Comparison of ENCODE assay signal across 1 cellular context in the genomic region with DNA sequence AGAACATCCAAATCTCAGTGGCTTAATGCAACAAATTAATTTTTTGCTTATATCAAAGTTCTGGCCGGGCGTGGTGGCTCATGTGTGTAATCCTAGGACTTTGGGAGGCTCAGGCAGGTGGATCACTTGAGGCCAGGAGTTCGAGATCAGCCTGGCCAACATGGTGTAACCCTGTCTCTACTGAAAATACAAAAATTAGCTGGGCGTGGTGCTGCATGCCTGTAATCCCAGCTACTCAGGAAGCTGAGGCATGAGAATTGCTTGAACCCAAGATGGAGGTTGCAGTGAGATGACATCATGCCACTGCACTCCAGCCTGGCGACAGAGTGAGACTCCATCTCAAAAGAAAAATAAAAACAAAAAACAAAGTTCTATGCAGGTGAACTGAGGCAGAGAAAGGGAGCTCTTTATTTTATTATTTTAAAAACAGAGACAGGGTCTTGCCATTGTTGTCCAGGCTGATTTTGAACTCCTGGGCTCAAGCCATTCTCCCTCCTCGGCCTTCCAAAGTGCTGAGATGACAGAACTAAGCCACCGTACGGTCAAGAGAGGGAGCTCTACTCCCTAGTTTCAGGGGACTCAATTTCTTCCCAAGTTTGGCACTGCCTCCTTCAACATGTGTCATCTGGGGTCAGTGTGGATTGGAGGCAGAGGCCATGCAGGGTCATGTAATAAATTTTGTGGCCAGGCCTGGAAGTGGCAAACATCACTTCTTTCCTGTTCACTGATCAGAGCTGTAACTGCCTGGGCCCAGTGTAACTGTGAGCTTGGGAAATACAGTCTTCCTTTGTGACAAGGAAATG.
TF ChIP-seq lines count a peak whose summit lies in the region.

No MANE protein-coding gene starts in this region.

TF ChIP-seq in K562, 482 proteins besides CTCF, POLR2A, EP300 and RAD21 (continued from another document and continues in another):
- TF ChIP-seq ETV1 (tag; conservative IDR thresholded peaks at IDR 0.05; ENCODE audit: low read depth) (peak; percentile 75), DMBX1 (CRISPR knock-in tag; IDR thresholded peaks at IDR 0.05; ENCODE audit: borderline replicate concordance) (0 out of 2 replicates have a peak, but pooled peaks have one; percentile 23), RBM14 (IDR thresholded peaks at IDR 0.05; ENCODE audit: borderline replicate concordance, insufficient read depth, low read depth, low read length) (no peak), MAFK (IDR thresholded peaks at IDR 0.05; ENCODE audit: low read length) (peak; percentile 96), YY1 (IDR thresholded peaks at IDR 0.05; ENCODE audit: borderline replicate concordance in 1 of 3, control insufficient read depth in 1 of 3, extremely low read depth in 1 of 3, insufficient read depth in 3 of 3, insufficient read length in 1 of 3, insufficient replicate concordance in 2 of 3, low read depth in 1 of 3, low read length in 2 of 3) (peak in 1 of 3 experiments; percentile 49), LCOR (CRISPR knock-in tag; IDR thresholded peaks at IDR 0.05) (no peak), L3MBTL2 (IDR thresholded peaks at IDR 0.05) (peak; percentile 24; the same call in 1 of the 2 replicates), ESRRA (IDR thresholded peaks at IDR 0.05; ENCODE audit: borderline replicate concordance, low read depth) (0 out of 2 replicates have a peak, but pooled peaks have one; percentile 63), SMC3 (conservative IDR thresholded peaks at IDR 0.05; ENCODE audit: insufficient read depth, low read depth, low read length) (peak; percentile 54; the same call in 1 of the 2 replicates), CC2D1A (IDR thresholded peaks at IDR 0.05) (no peak), KDM2B (CRISPR knock-in tag; IDR thresholded peaks at IDR 0.05) (no peak), TEAD4 (IDR thresholded peaks at IDR 0.05; ENCODE audit: low read length) (no peak), TEAD4 (CRISPR knock-in tag; IDR thresholded peaks at IDR 0.05; ENCODE audit: borderline replicate concordance) (no peak), BACH1 (tag; IDR thresholded peaks at IDR 0.05) (0 out of 2 replicates have a peak, but pooled peaks have one; percentile 16), ZNF23 (CRISPR knock-in tag; IDR thresholded peaks at IDR 0.05) (no peak), ZNF589 (CRISPR knock-in tag; IDR thresholded peaks at IDR 0.05; ENCODE audit: low read depth) (peak; percentile 69; the same call in 1 of the 2 replicates), NR2C1 (IDR thresholded peaks at IDR 0.05) (peak; percentile 47; the same call in 1 of the 2 replicates), NR2C1 (tag; IDR thresholded peaks at IDR 0.05) (peak; percentile 74), KLF16 (IDR thresholded peaks at IDR 0.05) (no peak), SMARCA4 (IDR thresholded peaks at IDR 0.05) (peak; percentile 23; the same call in 1 of the 2 replicates), BDP1 (IDR thresholded peaks at IDR 0.05; ENCODE audit: insufficient read depth, insufficient read length) (no peak), SMARCC2 (IDR thresholded peaks at IDR 0.05; ENCODE audit: low read depth) (no peak), ZNF76 (CRISPR knock-in tag; IDR thresholded peaks at IDR 0.05; ENCODE audit: borderline replicate concordance) (no peak), DNMT1 (IDR thresholded peaks at IDR 0.05) (no peak), ZNF175 (CRISPR knock-in tag; IDR thresholded peaks at IDR 0.05; ENCODE audit: low read depth) (peak; percentile 69), RBM22 (IDR thresholded peaks at IDR 0.05; ENCODE audit: low read depth, low read length, poor library complexity, severe bottlenecking) (no peak), DPF2 (IDR thresholded peaks at IDR 0.05) (peak; percentile 23; the same call in 1 of the 2 replicates), JUN (IDR thresholded peaks at IDR 0.05; ENCODE audit: borderline replicate concordance, low read depth, low read length) (peak; percentile 58; the same call in 1 of the 2 replicates), JUN (CRISPR knock-in tag; IDR thresholded peaks at IDR 0.05; ENCODE audit: borderline replicate concordance) (no peak), FOSL1 (tag; conservative IDR thresholded peaks at IDR 0.05) (peak; percentile 45), FUS (optimal IDR thresholded peaks at IDR 0.05; ENCODE audit: low read depth, low read length) (no peak), HNRNPH1 (optimal IDR thresholded peaks at IDR 0.05; ENCODE audit: low read depth, low read length) (no peak), CEBPG (CRISPR knock-in tag; IDR thresholded peaks at IDR 0.05) (peak; percentile 85), CEBPG (tag; conservative IDR thresholded peaks at IDR 0.05 in 1 of 2, IDR thresholded peaks at IDR 0.05 in 1 of 2) (peak in 1 of 2 experiments; percentile 89; a peak in 2 of 4 replicates), BCOR (IDR thresholded peaks at IDR 0.05) (no peak), SOX6 (IDR thresholded peaks at IDR 0.05) (peak; percentile 6; the same call in 1 of the 2 replicates), ZNF354B (CRISPR knock-in tag; IDR thresholded peaks at IDR 0.05) (no peak), ZNF780A (CRISPR knock-in tag; IDR thresholded peaks at IDR 0.05) (no peak), KHSRP (IDR thresholded peaks at IDR 0.05) (no peak), ZC3H8 (IDR thresholded peaks at IDR 0.05) (no peak), HMGN3 (IDR thresholded peaks at IDR 0.05; ENCODE audit: borderline replicate concordance, extremely low read depth, insufficient read length, low read depth, low read length) (no peak), XRCC3 (IDR thresholded peaks at IDR 0.05) (no peak), TRIM24 (IDR thresholded peaks at IDR 0.05) (0 out of 4 replicates have a peak, but pooled peaks of 1 of the 2 experiments have one; percentile 0), PPARD (CRISPR knock-in tag; IDR thresholded peaks at IDR 0.05) (no peak), RB1 (IDR thresholded peaks at IDR 0.05; ENCODE audit: low read depth) (peak; percentile 50; the same call in 1 of the 2 replicates), CBX3 (IDR thresholded peaks at IDR 0.05; ENCODE audit: borderline replicate concordance in 1 of 2, low read length in 2 of 2) (0 out of 3 replicates have a peak, but pooled peaks of 1 of the 2 experiments have one; percentile 44), MYC (IDR thresholded peaks at IDR 0.05; ENCODE audit: low read depth, low read length) (peak; percentile 30), MYC (CRISPR knock-in tag; IDR thresholded peaks at IDR 0.05; ENCODE audit: borderline replicate concordance, low read depth) (no peak), FOXP1 (CRISPR knock-in tag; IDR thresholded peaks at IDR 0.05) (no peak), MAFG (tag; conservative IDR thresholded peaks at IDR 0.05) (peak; percentile 98), MEF2D (tag; conservative IDR thresholded peaks at IDR 0.05; ENCODE audit: low read depth) (0 out of 2 replicates have a peak, but pooled peaks have one; percentile 26), ATF1 (CRISPR knock-in tag; IDR thresholded peaks at IDR 0.05) (no peak), ATF1 (tag; IDR thresholded peaks at IDR 0.05) (peak; percentile 59), FIP1L1 (IDR thresholded peaks at IDR 0.05; ENCODE audit: low read depth, low read length, poor library complexity, severe bottlenecking) (no peak), MAZ (CRISPR knock-in tag; conservative IDR thresholded peaks at IDR 0.05 in 1 of 2, IDR thresholded peaks at IDR 0.05 in 1 of 2) (peak in 1 of 2 experiments; percentile 46; a peak in 1 of 4 replicates), NFIC (IDR thresholded peaks at IDR 0.05) (peak; percentile 33), NFE2L1 (tag; IDR thresholded peaks at IDR 0.05; ENCODE audit: borderline replicate concordance, low read depth) (no peak), PHB2 (IDR thresholded peaks at IDR 0.05; ENCODE audit: low read depth) (no peak), PRPF4 (IDR thresholded peaks at IDR 0.05; ENCODE audit: insufficient read depth, low read depth, low read length, poor library complexity, severe bottlenecking) (no peak), NCOR1 (IDR thresholded peaks at IDR 0.05) (peak; percentile 21; the same call in 1 of the 2 replicates), RCOR1 (IDR thresholded peaks at IDR 0.05; ENCODE audit: borderline replicate concordance in 1 of 2, low read depth in 2 of 2, low read length in 2 of 2) (peak in 1 of 2 experiments; percentile 32; a peak in 1 of 4 replicates), MECOM (CRISPR knock-in tag; IDR thresholded peaks at IDR 0.05) (0 out of 2 replicates have a peak, but pooled peaks have one; percentile 45), ETV5 (CRISPR knock-in tag; IDR thresholded peaks at IDR 0.05; ENCODE audit: low read depth) (no peak), ZNF316 (IDR thresholded peaks at IDR 0.05) (peak; percentile 99), PHB (CRISPR knock-in tag; IDR thresholded peaks at IDR 0.05) (no peak)
- TF ChIP-seq, protein P1, sequence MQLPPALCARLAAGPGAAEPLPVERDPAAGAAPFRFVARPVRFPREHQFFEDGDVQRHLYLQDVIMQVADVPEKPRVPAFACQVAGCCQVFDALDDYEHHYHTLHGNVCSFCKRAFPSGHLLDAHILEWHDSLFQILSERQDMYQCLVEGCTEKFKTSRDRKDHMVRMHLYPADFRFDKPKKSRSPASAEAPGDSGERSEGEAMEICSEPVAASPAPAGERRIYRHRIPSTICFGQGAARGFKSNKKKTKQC (CRISPR knock-in tag; IDR thresholded peaks at IDR 0.05) = 0 out of 2 replicates have a peak, but pooled peaks have one; percentile 13
- TF ChIP-seq, protein P2, sequence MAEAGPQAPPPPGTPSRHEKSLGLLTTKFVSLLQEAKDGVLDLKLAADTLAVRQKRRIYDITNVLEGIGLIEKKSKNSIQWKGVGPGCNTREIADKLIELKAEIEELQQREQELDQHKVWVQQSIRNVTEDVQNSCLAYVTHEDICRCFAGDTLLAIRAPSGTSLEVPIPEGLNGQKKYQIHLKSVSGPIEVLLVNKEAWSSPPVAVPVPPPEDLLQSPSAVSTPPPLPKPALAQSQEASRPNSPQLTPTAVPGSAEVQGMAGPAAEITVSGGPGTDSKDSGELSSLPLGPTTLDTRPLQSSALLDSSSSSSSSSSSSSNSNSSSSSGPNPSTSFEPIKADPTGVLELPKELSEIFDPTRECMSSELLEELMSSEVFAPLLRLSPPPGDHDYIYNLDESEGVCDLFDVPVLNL (CRISPR knock-in tag; IDR thresholded peaks at IDR 0.05; ENCODE audit: low read depth) = no peak
- TF ChIP-seq, protein P3, sequence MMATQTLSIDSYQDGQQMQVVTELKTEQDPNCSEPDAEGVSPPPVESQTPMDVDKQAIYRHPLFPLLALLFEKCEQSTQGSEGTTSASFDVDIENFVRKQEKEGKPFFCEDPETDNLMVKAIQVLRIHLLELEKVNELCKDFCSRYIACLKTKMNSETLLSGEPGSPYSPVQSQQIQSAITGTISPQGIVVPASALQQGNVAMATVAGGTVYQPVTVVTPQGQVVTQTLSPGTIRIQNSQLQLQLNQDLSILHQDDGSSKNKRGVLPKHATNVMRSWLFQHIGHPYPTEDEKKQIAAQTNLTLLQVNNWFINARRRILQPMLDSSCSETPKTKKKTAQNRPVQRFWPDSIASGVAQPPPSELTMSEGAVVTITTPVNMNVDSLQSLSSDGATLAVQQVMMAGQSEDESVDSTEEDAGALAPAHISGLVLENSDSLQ (IDR thresholded peaks at IDR 0.05) = peak; percentile 55; the same call in 1 of the 2 replicates
- TF ChIP-seq, protein P4, sequence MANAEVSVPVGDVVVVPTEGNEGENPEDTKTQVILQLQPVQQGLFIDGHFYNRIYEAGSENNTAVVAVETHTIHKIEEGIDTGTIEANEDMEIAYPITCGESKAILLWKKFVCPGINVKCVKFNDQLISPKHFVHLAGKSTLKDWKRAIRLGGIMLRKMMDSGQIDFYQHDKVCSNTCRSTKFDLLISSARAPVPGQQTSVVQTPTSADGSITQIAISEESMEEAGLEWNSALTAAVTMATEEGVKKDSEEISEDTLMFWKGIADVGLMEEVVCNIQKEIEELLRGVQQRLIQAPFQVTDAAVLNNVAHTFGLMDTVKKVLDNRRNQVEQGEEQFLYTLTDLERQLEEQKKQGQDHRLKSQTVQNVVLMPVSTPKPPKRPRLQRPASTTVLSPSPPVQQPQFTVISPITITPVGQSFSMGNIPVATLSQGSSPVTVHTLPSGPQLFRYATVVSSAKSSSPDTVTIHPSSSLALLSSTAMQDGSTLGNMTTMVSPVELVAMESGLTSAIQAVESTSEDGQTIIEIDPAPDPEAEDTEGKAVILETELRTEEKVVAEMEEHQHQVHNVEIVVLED (CRISPR knock-in tag; IDR thresholded peaks at IDR 0.05) = no peak
- TF ChIP-seq, protein P5, sequence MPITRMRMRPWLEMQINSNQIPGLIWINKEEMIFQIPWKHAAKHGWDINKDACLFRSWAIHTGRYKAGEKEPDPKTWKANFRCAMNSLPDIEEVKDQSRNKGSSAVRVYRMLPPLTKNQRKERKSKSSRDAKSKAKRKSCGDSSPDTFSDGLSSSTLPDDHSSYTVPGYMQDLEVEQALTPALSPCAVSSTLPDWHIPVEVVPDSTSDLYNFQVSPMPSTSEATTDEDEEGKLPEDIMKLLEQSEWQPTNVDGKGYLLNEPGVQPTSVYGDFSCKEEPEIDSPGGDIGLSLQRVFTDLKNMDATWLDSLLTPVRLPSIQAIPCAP (CRISPR knock-in tag; IDR thresholded peaks at IDR 0.05; ENCODE audit: borderline replicate concordance) = no peak
- TF ChIP-seq, protein P6, sequence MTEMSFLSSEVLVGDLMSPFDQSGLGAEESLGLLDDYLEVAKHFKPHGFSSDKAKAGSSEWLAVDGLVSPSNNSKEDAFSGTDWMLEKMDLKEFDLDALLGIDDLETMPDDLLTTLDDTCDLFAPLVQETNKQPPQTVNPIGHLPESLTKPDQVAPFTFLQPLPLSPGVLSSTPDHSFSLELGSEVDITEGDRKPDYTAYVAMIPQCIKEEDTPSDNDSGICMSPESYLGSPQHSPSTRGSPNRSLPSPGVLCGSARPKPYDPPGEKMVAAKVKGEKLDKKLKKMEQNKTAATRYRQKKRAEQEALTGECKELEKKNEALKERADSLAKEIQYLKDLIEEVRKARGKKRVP (CRISPR knock-in tag; IDR thresholded peaks at IDR 0.05) = peak; percentile 54; the same call in 1 of the 2 replicates
- TF ChIP-seq, protein P7, sequence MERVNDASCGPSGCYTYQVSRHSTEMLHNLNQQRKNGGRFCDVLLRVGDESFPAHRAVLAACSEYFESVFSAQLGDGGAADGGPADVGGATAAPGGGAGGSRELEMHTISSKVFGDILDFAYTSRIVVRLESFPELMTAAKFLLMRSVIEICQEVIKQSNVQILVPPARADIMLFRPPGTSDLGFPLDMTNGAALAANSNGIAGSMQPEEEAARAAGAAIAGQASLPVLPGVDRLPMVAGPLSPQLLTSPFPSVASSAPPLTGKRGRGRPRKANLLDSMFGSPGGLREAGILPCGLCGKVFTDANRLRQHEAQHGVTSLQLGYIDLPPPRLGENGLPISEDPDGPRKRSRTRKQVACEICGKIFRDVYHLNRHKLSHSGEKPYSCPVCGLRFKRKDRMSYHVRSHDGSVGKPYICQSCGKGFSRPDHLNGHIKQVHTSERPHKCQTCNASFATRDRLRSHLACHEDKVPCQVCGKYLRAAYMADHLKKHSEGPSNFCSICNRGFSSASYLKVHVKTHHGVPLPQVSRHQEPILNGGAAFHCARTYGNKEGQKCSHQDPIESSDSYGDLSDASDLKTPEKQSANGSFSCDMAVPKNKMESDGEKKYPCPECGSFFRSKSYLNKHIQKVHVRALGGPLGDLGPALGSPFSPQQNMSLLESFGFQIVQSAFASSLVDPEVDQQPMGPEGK (CRISPR knock-in tag; IDR thresholded peaks at IDR 0.05; ENCODE audit: borderline replicate concordance) = no peak
